12 cellular contexts compared by ENCODE assay signal in genomic region chr13:46170687-46171086, GRCh38. TPM values are rescaled to one million over a fixed set of nuclear protein-coding genes. Genes with fewer than 3 reads are reported as not detected.
DNase-seq lines count a peak whose midpoint lies in the region; ATAC-seq and TF ChIP-seq lines count a peak whose summit lies in the region.
"Had no signal": no experiment of that assay in that cellular context is flagged by ENCODE, and none has a peak within 500 bp of the region (broad histone marks: within the 10 kb centered on the region; RNA-seq: fewer than 3 reads in every experiment).

No MANE protein-coding gene starts in this region.

- H2AFZ ChIP-seq in OCI-LY1 (ENCODE audit: low read length), result no peak overlapping the region

- ATAC-seq in GM19395 (IDR thresholded peaks at IDR 0.05; ENCODE audit: unreplicated experiment), result no peak
- ATAC-seq: A549 had no signal

- no peaks in the 10 kb centered on the region for H3K27me3 ChIP-seq in OCI-LY1 (ENCODE audit: insufficient read depth, low read length)
- H3K27me3 ChIP-seq in effector memory CD4-positive, alpha-beta T cell (replicated peaks; ENCODE audit: control insufficient read depth, insufficient read depth, low read length, poor library complexity, severe bottlenecking), result no peaks in the 10 kb centered on the region

- no peaks in the 10 kb centered on the region for H3K9me2 ChIP-seq in OCI-LY1 (ENCODE audit: low read depth, low read length)

- peak; percentile 23; the same call in 1 of the 2 replicates for TF ChIP-seq CTCF in OCI-LY1 (IDR thresholded peaks at IDR 0.05; ENCODE audit: low read length)
- no peak for TF ChIP-seq CTCF in glutamatergic neuron (IDR thresholded peaks at IDR 0.05; ENCODE audit: partially characterized antibody, unreplicated experiment)

- peaks cover 83% of the 10 kb centered on the region for H3K36me3 ChIP-seq in OCI-LY1 (ENCODE audit: insufficient read depth, low read length)
- no peaks in the 10 kb centered on the region for H3K36me3 ChIP-seq in effector memory CD4-positive, alpha-beta T cell (ENCODE audit: control insufficient read depth, insufficient read depth, low read length)

- peaks cover 3% of the 10 kb centered on the region for H3K27me3 Mint-ChIP-seq in glutamatergic neuron (ENCODE audit: unreplicated experiment)

- peaks cover 100% of the 10 kb centered on the region for H3K4me1 ChIP-seq in OCI-LY1 (ENCODE audit: insufficient read depth, low read length, severe bottlenecking)
- peaks cover 90% of the 10 kb centered on the region for H3K4me1 ChIP-seq in effector memory CD4-positive, alpha-beta T cell (ENCODE audit: control insufficient read depth, insufficient read depth, low read length, poor library complexity, severe bottlenecking)
- H3K4me1 ChIP-seq: A549 had no signal

- H3K9me3 ChIP-seq in OCI-LY1 (ENCODE audit: low read length), result no peaks in the 10 kb centered on the region
- no peaks in the 10 kb centered on the region for H3K9me3 ChIP-seq in effector memory CD4-positive, alpha-beta T cell (ENCODE audit: control insufficient read depth, low read length)
- H3K9me3 ChIP-seq: A549 had no signal

- peak overlapping the region; percentile 57 for H3K4me2 ChIP-seq in OCI-LY1 (ENCODE audit: low read length)
- H3K4me2 ChIP-seq: A549 had no signal

- no peak overlapping the region for H3K9ac ChIP-seq in OCI-LY1 (ENCODE audit: low read length)

- H3K4me1 Mint-ChIP-seq in glutamatergic neuron (ENCODE audit: low read depth, unreplicated experiment), result peaks cover 4% of the 10 kb centered on the region

- H4K20me1 ChIP-seq in OCI-LY1 (ENCODE audit: insufficient read depth, low read length), result peaks cover 3% of the 10 kb centered on the region; the same call in 1 of the 2 replicates

- H3K9me3 Mint-ChIP-seq in glutamatergic neuron (ENCODE audit: unreplicated experiment), result no peaks in the 10 kb centered on the region

- peak overlapping the region; percentile 21 for H3K4me3 ChIP-seq in OCI-LY1 (ENCODE audit: low read depth, low read length, poor library complexity, severe bottlenecking)
- H3K4me3 ChIP-seq in effector memory CD4-positive, alpha-beta T cell (ENCODE audit: insufficient read depth, low read depth, low read length, poor library complexity, severe bottlenecking), result peak overlapping the region; percentile 39
- no peak overlapping the region for H3K4me3 ChIP-seq in skeletal muscle cell (ENCODE audit: low read depth, low read length)
- H3K4me3 ChIP-seq: A549, coronary artery had no signal

- peaks cover 100% of the 10 kb centered on the region for H3K79me2 ChIP-seq in OCI-LY1 (ENCODE audit: insufficient read depth, low read length)

- no peaks in the 10 kb centered on the region for H3K36me3 Mint-ChIP-seq in glutamatergic neuron (ENCODE audit: unreplicated experiment)

- DNase-seq in activated CD4-positive, alpha-beta T cell treated with anti-CD3 and anti-CD28 coated beads, Interleukin-2, amount 50 U/mL, for 1 hour, result peak; percentile 30
- DNase-seq in activated CD4-positive, alpha-beta T cell treated with anti-CD3 and anti-CD28 coated beads for 4 hours, result no peak
- DNase-seq in effector memory CD4-positive, alpha-beta T cell, result peak in 2 of 3 donors; percentile 13 to 34
- peak; percentile 32 for DNase-seq in skeletal muscle cell (ENCODE audit: low read depth)
- no peak for DNase-seq in NCI-H2029 (lab: John Stamatoyannopoulos, UW)
- no peak for DNase-seq in glutamatergic neuron
- DNase-seq: NCI-H2107; stimulated activated CD4-positive, alpha-beta T cell treated with anti-CD3 and anti-CD28 coated beads, Interleukin-15, amount 100 ng/mL, for 24 hours had no signal

- H3K4me3 Mint-ChIP-seq in glutamatergic neuron (ENCODE audit: unreplicated experiment), result no peak overlapping the region

- no peak overlapping the region for H3K27ac Mint-ChIP-seq in glutamatergic neuron (ENCODE audit: unreplicated experiment)

- peak overlapping the region; percentile 52 for H3K27ac ChIP-seq in OCI-LY1 (ENCODE audit: low read depth, low read length, poor library complexity, severe bottlenecking)
- peak overlapping the region; percentile 77 for H3K27ac ChIP-seq in effector memory CD4-positive, alpha-beta T cell (ENCODE audit: insufficient read depth, low read length, poor library complexity, severe bottlenecking)
- H3K27ac ChIP-seq: A549 had no signal

- no peaks in the 10 kb centered on the region for H3F3A ChIP-seq in OCI-LY1 (ENCODE audit: insufficient read depth, low read length)

RNA-seq across cellular contexts. Expression of gene LCP1, which starts 11.3 kb away (rescaled TPM):
- total RNA-seq in glutamatergic neuron (ENCODE audit: unreplicated experiment), result 0.71 TPM

RNA-seq across cellular contexts. Expression of gene LRRC63, which starts 41.0 kb away (rescaled TPM):
- total RNA-seq in glutamatergic neuron (ENCODE audit: unreplicated experiment), result not detected

Comparison
In these comparisons a context has a peak if more than half of its experiments do, and no peak if none do; other contexts are left out.
1. DNase-seq: peak in activated CD4-positive, alpha-beta T cell treated with anti-CD3 and anti-CD28 coated beads, Interleukin-2, amount 50 U/mL, for 1 hour (single experiment), effector memory CD4-positive, alpha-beta T cell (2 of 3) and skeletal muscle cell (single experiment); none in activated CD4-positive, alpha-beta T cell treated with anti-CD3 and anti-CD28 coated beads for 4 hours (0 of 2), NCI-H2029 (single experiment) and glutamatergic neuron (single experiment).